ENCODE assay signal across 11 cellular contexts in the genomic region with DNA sequence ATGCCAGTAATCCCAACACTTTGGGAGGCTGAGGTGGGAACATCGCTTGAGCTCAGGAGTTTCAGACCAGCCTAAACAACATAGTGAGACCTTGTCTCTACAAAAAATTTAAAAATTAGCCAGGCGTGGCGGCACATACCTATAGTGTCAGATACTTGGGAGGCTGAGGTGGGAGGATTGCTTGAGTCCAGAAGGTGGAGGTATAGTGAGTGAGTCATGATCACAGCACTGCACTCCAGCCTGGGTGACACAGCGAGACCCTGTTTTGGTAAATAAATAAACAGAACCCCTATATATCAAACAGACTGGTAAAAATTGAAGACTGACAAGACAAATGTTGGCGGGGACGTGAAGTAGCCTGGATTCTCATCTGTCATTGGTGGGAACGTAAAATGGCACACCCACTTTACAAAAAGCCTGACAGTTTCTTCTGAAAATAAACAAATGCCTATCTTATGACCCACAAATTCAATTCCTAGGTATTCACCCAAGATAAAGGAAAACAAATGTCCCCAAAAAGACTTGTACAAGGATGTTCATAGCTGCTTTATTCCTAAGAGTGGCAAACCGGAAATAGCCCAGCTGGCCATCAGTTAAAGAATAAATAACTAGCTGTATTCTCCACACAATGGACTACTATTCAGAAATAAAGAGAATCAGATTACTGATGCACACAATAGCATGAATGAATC. TPM values are rescaled to one million over a fixed set of nuclear protein-coding genes. Genes with fewer than 3 reads are reported as not detected.
A peak's percentile ranks its signal among the peaks of the same experiment; 100 is the strongest.
DNase-seq lines count a peak whose midpoint lies in the region; ATAC-seq and TF ChIP-seq lines count a peak whose summit lies in the region.
"Had no signal": no experiment of that assay in that cellular context is flagged by ENCODE, and none has a peak within 500 bp of the region (broad histone marks: within the 10 kb centered on the region; RNA-seq: fewer than 3 reads in every experiment).

No MANE protein-coding gene starts in this region.

- no peak for TF ChIP-seq CTCF in fibroblast of pulmonary artery (IDR thresholded peaks at IDR 0.05; ENCODE audit: low read length, missing control alignments)

- H3K4me3 ChIP-seq in fibroblast of pulmonary artery (replicated peaks; ENCODE audit: low read depth, low read length): no peak overlapping the region
- H3K4me3 ChIP-seq: left lung, stomach had no signal

- ATAC-seq in GM18861 (IDR thresholded peaks at IDR 0.05; ENCODE audit: unreplicated experiment): no peak
- ATAC-seq: left lung had no signal

- DNase-seq in EH (ENCODE audit: low read depth): peak; percentile 55
- DNase-seq in NCI-H69 (lab: John Stamatoyannopoulos, UW): peak; percentile 14
- DNase-seq in fibroblast of pulmonary artery (ENCODE audit: low read depth): peak; percentile 49
- DNase-seq in occipital lobe (lab: John Stamatoyannopoulos, UW): peak; percentile 2
- no peak for DNase-seq in NCI-H1436 (lab: John Stamatoyannopoulos, UW)
- DNase-seq in NCI-H128 (lab: John Stamatoyannopoulos, UW; ENCODE audit: unreplicated experiment): no peak
- DNase-seq: activated CD4-positive, alpha-beta memory T cell treated with anti-CD3 and anti-CD28 coated beads for 36 hours; aorta; left lung; stomach had no signal

RNA-seq across cellular contexts. Expression of a gene that starts 47.0 kb away (rescaled TPM):
- total RNA-seq in occipital lobe: 20.6 TPM

Comparison
In these comparisons a context has a peak if more than half of its experiments do, and no peak if none do; other contexts are left out.
1. DNase-seq: peak in EH (single experiment), NCI-H69 (single experiment), fibroblast of pulmonary artery (single experiment) and occipital lobe (single experiment); none in NCI-H1436 (single experiment) and NCI-H128 (single experiment).